8 cellular contexts compared by ENCODE assay signal in genomic region chr17:57408064-57408811, GRCh38.
DNase-seq lines count a peak whose midpoint lies in the region; ATAC-seq, FAIRE-seq and TF ChIP-seq lines count a peak whose summit lies in the region.

No MANE protein-coding gene starts in this region.

- no peak for TF ChIP-seq EP300 in H1 (IDR thresholded peaks at IDR 0.05; ENCODE audit: borderline replicate concordance in 1 of 2, low read depth in 2 of 2, low read length in 2 of 2)

- H3K14ac ChIP-seq in H1 (ENCODE audit: insufficient read length), result no peak overlapping the region

- no peak overlapping the region for H4K5ac ChIP-seq in H1 (ENCODE audit: insufficient read length, low read depth, low read length)

- H3K4me3 Mint-ChIP-seq in stimulated activated naive CD8-positive, alpha-beta T cell treated with anti-CD3 and anti-CD28 coated beads, Interleukin-15, Interleukin-2, amounts not matched to agents 100 ng/mL and 50 ng/mL, for 24 hours, result peak overlapping the region; percentile 42

- H3K4me3 ChIP-seq in H1 (ENCODE audit: extremely low read depth in 1 of 4, insufficient read depth in 2 of 4, low read depth in 3 of 4, low read length in 4 of 4), result peak overlapping the region in 1 of 4 experiments; percentile 39; a peak in 2 of 8 replicates
- H3K4me3 ChIP-seq in psoas muscle, result no peak overlapping the region

- peaks cover 2% of the 10 kb centered on the region; the same call in 1 of the 2 replicates for H3K79me1 ChIP-seq in H1 (ENCODE audit: low read depth, low read length)

- 43% methylated on average over 11 of the region's 13 CpGs; no CpG with 5 or more reads in 1 of the 2 experiments for WGBS in H1 (ENCODE audit: extremely low coverage in 1 of 2, insufficient coverage in 1 of 2, insufficient read length in 1 of 2, insufficient replicate concordance in 2 of 2, low coverage in 1 of 2, low lambda C conversion rate in 2 of 2, missing lambda C conversion rate in 1 of 2), 2 experiments
- 86 to 94% (median 87%) methylated on average over 13 of the region's 13 CpGs for whole genome bisulfite sequencing in psoas muscle, 3 donors

- H2AK5ac ChIP-seq in H1 (ENCODE audit: low read depth, low read length), result 0 out of 2 replicates have a peak overlapping the region, but pooled peaks have one; percentile 68

- H3K36me3 ChIP-seq in H1 (ENCODE audit: control insufficient read depth in 2 of 4, insufficient read depth in 4 of 4, low read length in 3 of 4) (no peaks in the 10 kb centered on the region), psoas muscle (ENCODE audit: insufficient read depth in 1 of 2, low read depth in 1 of 2) (no peaks in the 10 kb centered on the region)

- intact Hi-C loops in psoas muscle (cut with DNase I), result no loop called here

- H3K27ac Mint-ChIP-seq in stimulated activated naive CD8-positive, alpha-beta T cell treated with anti-CD3 and anti-CD28 coated beads, Interleukin-15, Interleukin-2, amounts not matched to agents 100 ng/mL and 50 ng/mL, for 24 hours, result peak overlapping the region; percentile 72

- no peak overlapping the region for H3K4ac ChIP-seq in H1 (replicated peaks; ENCODE audit: insufficient read length, low read depth, low read length)

- H3K56ac ChIP-seq in H1 (replicated peaks; ENCODE audit: insufficient read length, low read depth, low read length), result no peak overlapping the region

- H3K9me3 ChIP-seq in H1 (ENCODE audit: insufficient read depth in 2 of 2, low read depth in 1 of 2, low read length in 1 of 2), result no peaks in the 10 kb centered on the region
- H3K9me3 ChIP-seq in psoas muscle, result no peaks in the 10 kb centered on the region

- H4K20me1 ChIP-seq in H1 (replicated peaks in 1 of 2; ENCODE audit: control insufficient read depth in 1 of 2, insufficient read depth in 2 of 2, low read length in 2 of 2), result peaks cover 1 to 5% of the 10 kb centered on the region in 2 experiments

- no peak overlapping the region for H4K8ac ChIP-seq in H1 (ENCODE audit: extremely low read depth, insufficient read depth, low read length)

- CTCF ChIA-PET in H1 (lab: Charles Lee; ENCODE audit: partially characterized antibody), result interaction anchor here (0.6 to 3.5 kb wide), 13 partner anchors 9 to 374 kb away, joined by 3 to 14 read pairs (median 3); no protein-coding TSS in a partner anchor

- no peaks in the 10 kb centered on the region for H3K27me3 ChIP-seq in H1 (replicated peaks in 1 of 4; ENCODE audit: control insufficient read depth in 3 of 4, extremely low read depth in 1 of 4, insufficient read depth in 3 of 4, low read length in 3 of 4)
- H3K27me3 ChIP-seq in psoas muscle (ENCODE audit: insufficient read depth in 3 of 3, low read length in 2 of 3), result no peaks in the 10 kb centered on the region

- peak overlapping the region; percentile 62 for H3K27ac ChIP-seq in H1 (ENCODE audit: low read depth, low read length)
- no peak overlapping the region for H3K27ac ChIP-seq in psoas muscle

- H3K4me1 Mint-ChIP-seq in stimulated activated naive CD8-positive, alpha-beta T cell treated with anti-CD3 and anti-CD28 coated beads, Interleukin-15, Interleukin-2, amounts not matched to agents 100 ng/mL and 50 ng/mL, for 24 hours (ENCODE audit: low read depth), result peaks cover 55% of the 10 kb centered on the region

- peaks cover 0 to 46% of the 10 kb centered on the region in 2 experiments; a peak in 2 of 4 replicates for H3K79me2 ChIP-seq in H1 (ENCODE audit: control insufficient read depth in 1 of 2, insufficient read depth in 2 of 2, low read length in 2 of 2)

- POLR2A ChIA-PET in H1 (lab: Charles Lee; ENCODE audit: partially characterized antibody), result interaction anchor here (0.6 to 1.7 kb wide), 6 partner anchors 10 to 180 kb away, joined by 3 to 8 read pairs (median 3); no protein-coding TSS in a partner anchor

- no peak for TF ChIP-seq CTCF in H1 (IDR thresholded peaks at IDR 0.05; ENCODE audit: control extremely low read depth in 1 of 3, insufficient read depth in 1 of 3, low read depth in 1 of 3, low read length in 3 of 3)
- TF ChIP-seq CTCF in psoas muscle (IDR thresholded peaks at IDR 0.05), result no peak

- no peaks in the 10 kb centered on the region for H3K9me3 Mint-ChIP-seq in stimulated activated naive CD8-positive, alpha-beta T cell treated with anti-CD3 and anti-CD28 coated beads, Interleukin-15, Interleukin-2, amounts not matched to agents 100 ng/mL and 50 ng/mL, for 24 hours

- no peak overlapping the region for H2BK15ac ChIP-seq in H1 (ENCODE audit: low read length)

- H3K27me3 Mint-ChIP-seq in stimulated activated naive CD8-positive, alpha-beta T cell treated with anti-CD3 and anti-CD28 coated beads, Interleukin-15, Interleukin-2, amounts not matched to agents 100 ng/mL and 50 ng/mL, for 24 hours, result no peaks in the 10 kb centered on the region

- no peak for FAIRE-seq in H1 (lab: Jason Lieb, UNC)

- 0 out of 4 replicates have a peak, but pooled peaks have one; percentile 10 to 11 for TF ChIP-seq RAD21 in H1 (IDR thresholded peaks at IDR 0.05 in 1 of 2, conservative IDR thresholded peaks at IDR 0.05 in 1 of 2; ENCODE audit: low read depth in 2 of 2, low read length in 2 of 2)

- H3K4me2 ChIP-seq in H1 (ENCODE audit: insufficient read depth in 1 of 2, low read depth in 2 of 2, low read length in 2 of 2), result peak overlapping the region; percentile 52 to 71; a peak in 3 of 4 replicates

- DNase-seq in NCI-H774 (lab: John Stamatoyannopoulos, UW) (peak; percentile 80), H1 (ENCODE audit: low read depth in 1 of 2, low spot score in 2 of 2) (no peak), HUDEP-2 (lab: John Stamatoyannopoulos, UW; ENCODE audit: unreplicated experiment in 76 of 76) (no peak), psoas muscle (no peak)

- H3K36me3 Mint-ChIP-seq in stimulated activated naive CD8-positive, alpha-beta T cell treated with anti-CD3 and anti-CD28 coated beads, Interleukin-15, Interleukin-2, amounts not matched to agents 100 ng/mL and 50 ng/mL, for 24 hours (ENCODE audit: low read depth), result peaks cover 20% of the 10 kb centered on the region

- no peak overlapping the region; the same call in 1 of the 2 replicates for H3K18ac ChIP-seq in H1 (ENCODE audit: extremely low read depth, low read length)

- H2BK120ac ChIP-seq in H1 (replicated peaks; ENCODE audit: low read depth, low read length), result no peak overlapping the region

- H2BK5ac ChIP-seq in H1 (ENCODE audit: low read depth, low read length), result no peak overlapping the region

- ATAC-seq in GM18499 (IDR thresholded peaks at IDR 0.05; ENCODE audit: insufficient read depth, unreplicated experiment) (peak; percentile 50), HG02981 (IDR thresholded peaks at IDR 0.05; ENCODE audit: unreplicated experiment) (peak; percentile 66), psoas muscle (no peak), GM18498 (IDR thresholded peaks at IDR 0.05; ENCODE audit: unreplicated experiment) (no peak)

- H2AFZ ChIP-seq in H1 (ENCODE audit: low read length), result no peak overlapping the region

- H3K23ac ChIP-seq in H1 (ENCODE audit: insufficient read length), result no peak overlapping the region

- H3K4me1 ChIP-seq in H1 (replicated peaks in 1 of 4; ENCODE audit: control insufficient read depth in 3 of 4, insufficient read depth in 4 of 4, low read length in 3 of 4) (peaks cover 12 to 27% (median 26%) of the 10 kb centered on the region in 4 experiments), psoas muscle (peaks cover 49% of the 10 kb centered on the region)

- H3K9ac ChIP-seq in H1 (replicated peaks in 1 of 4; ENCODE audit: extremely low read depth in 1 of 4, low read depth in 3 of 4, low read length in 3 of 4), result peak overlapping the region in 1 of 4 experiments; percentile 58; a peak in 2 of 7 replicates

- TF ChIP-seq POLR2A in H1 (IDR thresholded peaks at IDR 0.05; ENCODE audit: control extremely low read depth in 1 of 2, low read depth in 2 of 2, low read length in 2 of 2), result no peak

- no peaks in the 10 kb centered on the region; the same call in 1 of the 2 replicates for H3K23me2 ChIP-seq in H1 (ENCODE audit: low read depth, low read length)

- peak overlapping the region; percentile 37 for H4K91ac ChIP-seq in H1 (replicated peaks; ENCODE audit: insufficient read length, low read length)

- no peak overlapping the region for H2BK12ac ChIP-seq in H1 (ENCODE audit: low read depth, low read length)

- H2BK20ac ChIP-seq in H1 (ENCODE audit: low read length), result peak overlapping the region; percentile 10; the same call in 1 of the 2 replicates

TF ChIP-seq in H1, 55 proteins besides CTCF, POLR2A, EP300 and RAD21:
- TF ChIP-seq ASH2L (IDR thresholded peaks at IDR 0.05; ENCODE audit: low read length), result peak; percentile 27
- TF ChIP-seq CBX5 (IDR thresholded peaks at IDR 0.05; ENCODE audit: low read depth, low read length), result no peak
- no peak for TF ChIP-seq SUZ12 (IDR thresholded peaks at IDR 0.05; ENCODE audit: low read length)
TF ChIP-seq in H1: peak in this region for 1.

Comparison
In these comparisons a context has a peak if more than half of its experiments do, and no peak if none do; other contexts are left out.
1. ATAC-seq: peak in GM18499 (single experiment) and HG02981 (single experiment); none in psoas muscle (0 of 4) and GM18498 (single experiment).